ENCODE assay signal across 26 cellular contexts in genomic region chr4:26290276-26290675, GRCh38.
"Had no signal": no experiment of that assay in that cellular context is flagged by ENCODE, and none has a peak within 500 bp of the region (broad histone marks: within the 10 kb centered on the region; RNA-seq: fewer than 3 reads in every experiment).

No MANE protein-coding gene starts in this region.

- H3K4me1 ChIP-seq: breast epithelium, Peyer's patch had no signal

- H3K4me3 ChIP-seq: breast epithelium, Peyer's patch, SJCRH30 had no signal

- H3K27ac ChIP-seq: breast epithelium, Peyer's patch, RWPE1, SJCRH30, WERI-Rb-1 had no signal

- H3K9me3 ChIP-seq: breast epithelium, Peyer's patch, SJCRH30, SK-N-SH had no signal

- H3K27me3 ChIP-seq: breast epithelium, Peyer's patch, SJCRH30 had no signal

- ATAC-seq: activated CD4-positive, CD25-positive, alpha-beta regulatory T cell treated with anti-CD3 and anti-CD28 coated beads, Interleukin-2, amount 50 U/mL, for 24 hours; activated CD8-positive, alpha-beta memory T cell treated with anti-CD3 and anti-CD28 coated beads, Interleukin-2, amount 10 ng/mL, durations not matched to agents 7 days and 5 days had no signal

- H3K36me3 ChIP-seq: breast epithelium, Peyer's patch, SJCRH30, WERI-Rb-1 had no signal

- DNase-seq: activated CD4-positive, alpha-beta T cell treated with anti-CD3 and anti-CD28 coated beads for 4 hours; activated CD4-positive, alpha-beta T cell treated with anti-CD3 and anti-CD28 coated beads, Interleukin-2, amount 50 U/mL, for 4 hours; activated CD8-positive, alpha-beta memory T cell treated with anti-CD3 and anti-CD28 coated beads, Interleukin-2, amount 10 ng/mL, durations not matched to agents 7 days and 5 days; activated effector memory CD4-positive, alpha-beta T cell treated with Interleukin-2 at 50 U/mL for 16 hours; activated naive CD4-positive, alpha-beta T cell; activated T-cell treated with anti-CD3 and anti-CD28 coated beads, Interleukin-2, amount 50 U/mL, for 24 hours; aorta; caudate nucleus; Karpas-422; NCI-H1092; NCI-H1417; NCI-H1694; NCI-H2029 treated with DMSO at 0.1 percent for 48 hours; NCI-H345; NCI-H510A; NCI-H526 treated with DMSO at 0.1 percent for 48 hours; NK-92 treated with Interleukin-12 subunit alpha and Interleukin-12 subunit beta, amount 100 ng/mL, for 24 hours; Peyer's patch; Right ventricle myocardium superior; SK-N-SH; T-helper 1 cell; WERI-Rb-1 had no signal
